In genomic region chr17:8997994-8998628, GRCh38 we compare ENCODE assay signal across 8 cellular contexts. TPM values are rescaled to one million over a fixed set of nuclear protein-coding genes. Genes with fewer than 3 reads are reported as not detected.
A peak's percentile ranks its signal among the peaks of the same experiment; 100 is the strongest.
DNase-seq lines count a peak whose midpoint lies in the region; ATAC-seq and TF ChIP-seq lines count a peak whose summit lies in the region.

No MANE protein-coding gene starts in this region.

- H2BK5ac ChIP-seq in IMR-90 (ENCODE audit: low read depth, low read length, poor library complexity, severe bottlenecking): no peak overlapping the region

- peak; percentile 55 for TF ChIP-seq RAD21 in IMR-90 (IDR thresholded peaks at IDR 0.05; ENCODE audit: low read length)

- no TSS peak for BruUV-seq in IMR-90 (replicated peaks; lab: Mats Ljungman, UMichigan)

- no peak overlapping the region for H4K8ac ChIP-seq in IMR-90 (ENCODE audit: low read depth in 2 of 2, low read length in 2 of 2)

- no peak overlapping the region for H3K27ac Mint-ChIP-seq in T-cell
- H3K27ac Mint-ChIP-seq in activated naive CD4-positive, alpha-beta T cell treated with anti-CD3 and anti-CD28 coated beads, Interleukin-2, amount 50 U/mL, for 72 hours: no peak overlapping the region

- H3K4me2 ChIP-seq in IMR-90 (ENCODE audit: low read depth, low read length): no peak overlapping the region

- H3K14ac ChIP-seq in IMR-90 (replicated peaks; ENCODE audit: low read depth, low read length): no peak overlapping the region

- no peak for TF ChIP-seq POLR2A in IMR-90 (IDR thresholded peaks at IDR 0.05; ENCODE audit: low read depth, low read length)

- H3K56ac ChIP-seq in IMR-90 (ENCODE audit: extremely low read depth, insufficient read depth, low read length): no peak overlapping the region

- CTCF ChIA-PET in IMR-90 (lab: Yijun Ruan, JAX): interaction anchor here (0.6 to 1.7 kb wide), 2 partner anchors 524 to 906 kb away, joined by 4 to 7 read pairs; no protein-coding TSS in a partner anchor
- CTCF ChIA-PET in T-cell (lab: Charles Lee): interaction anchor here (0.6 to 1.5 kb wide), 12 partner anchors 11 to 588 kb away, joined by 3 to 6 read pairs (median 4); partner anchors contain the start of gene MFSD6L (in 1 of the 2)

- H3K9me3 Mint-ChIP-seq in T-cell: no peaks in the 10 kb centered on the region
- no peaks in the 10 kb centered on the region for H3K9me3 Mint-ChIP-seq in activated naive CD4-positive, alpha-beta T cell treated with anti-CD3 and anti-CD28 coated beads, Interleukin-2, amount 50 U/mL, for 72 hours

- H3K9me3 ChIP-seq in IMR-90 (ENCODE audit: control insufficient read depth, insufficient read depth, low read length): no peaks in the 10 kb centered on the region

- no peak overlapping the region for H3K18ac ChIP-seq in IMR-90 (ENCODE audit: low read depth, low read length)

- POLR2A ChIA-PET in IMR-90 (lab: Charles Lee; ENCODE audit: unreplicated experiment): no interaction called here
- POLR2A ChIA-PET in T-cell (lab: Charles Lee): no interaction called here

- no CpG with 5 or more reads among the region's 9 CpGs for WGBS in IMR-90 (ENCODE audit: extremely low coverage in 2 of 2, insufficient read length in 1 of 2), 2 experiments

- no peak overlapping the region for H3K23ac ChIP-seq in IMR-90 (ENCODE audit: low read depth, low read length)

- H3K27ac ChIP-seq in IMR-90 (ENCODE audit: insufficient read depth, low read length): no peak overlapping the region

- H3K4ac ChIP-seq in IMR-90 (ENCODE audit: low read depth, low read length): no peak overlapping the region

- H3K4me1 Mint-ChIP-seq in T-cell: peaks cover 7 to 18% (median 12%) of the 10 kb centered on the region in 3 donors

- in situ Hi-C loops in IMR-90 (cut with MboI; ENCODE audit: low sequenced_read_pairs): no loop called here

- no peaks in the 10 kb centered on the region for H3K4me1 ChIP-seq in IMR-90 (ENCODE audit: control insufficient read depth, insufficient read depth, low read length)

- peaks cover 8% of the 10 kb centered on the region for H3K27me3 ChIP-seq in IMR-90 (ENCODE audit: control insufficient read depth, insufficient read depth, low read length)

- H4K20me1 ChIP-seq in IMR-90 (ENCODE audit: insufficient read depth, low read length): no peaks in the 10 kb centered on the region

- no peaks in the 10 kb centered on the region for H3K36me3 Mint-ChIP-seq in T-cell
- no peaks in the 10 kb centered on the region for H3K36me3 Mint-ChIP-seq in activated naive CD4-positive, alpha-beta T cell treated with anti-CD3 and anti-CD28 coated beads, Interleukin-2, amount 50 U/mL, for 72 hours

- H3K9me1 ChIP-seq in IMR-90 (ENCODE audit: insufficient read depth, low read length): no peaks in the 10 kb centered on the region

- H3K27me3 Mint-ChIP-seq in T-cell: peaks cover 22 to 40% of the 10 kb centered on the region in 2 donors

- TF ChIP-seq CTCF in GM10266 (IDR thresholded peaks at IDR 0.05; ENCODE audit: control insufficient read depth, insufficient read depth, low read depth, missing control alignments) (peak; percentile 97), IMR-90 (conservative IDR thresholded peaks at IDR 0.05; ENCODE audit: low read depth, low read length) (peak; percentile 64)

- no peak overlapping the region for H2BK15ac ChIP-seq in IMR-90 (ENCODE audit: low read depth, low read length)

- no peak overlapping the region for H3K9ac ChIP-seq in IMR-90 (ENCODE audit: low read depth, low read length)

- no peaks in the 10 kb centered on the region for H3K36me3 ChIP-seq in IMR-90 (ENCODE audit: control insufficient read depth, insufficient read depth, low read length)

- no peak overlapping the region for H2AK9ac ChIP-seq in IMR-90 (replicated peaks; ENCODE audit: low read depth, low read length, poor library complexity)

- ATAC-seq in IMR-90 (ENCODE audit: low read depth) (peak; percentile 72), T-cell (replicated peaks in 1 of 4) (peak; percentile 77 to 82 (median 80)), GM21515 (IDR thresholded peaks at IDR 0.05; ENCODE audit: unreplicated experiment) (no peak)
- peak; percentile 71 to 74 for ATAC-seq in activated naive CD4-positive, alpha-beta T cell treated with anti-CD3 and anti-CD28 coated beads, Interleukin-2, amount 50 U/mL, for 72 hours

- DNase-seq in GM10266 (ENCODE audit: extremely low spot score) (peak; percentile 83), IMR-90 (peak; percentile 27), T-cell (peak; percentile 58 to 82 (median 75)), hepatic stellate cell (ENCODE audit: low spot score) (peak; percentile 59), NCI-H187 treated with DMSO at 0.1 percent for 48 hours (lab: John Stamatoyannopoulos, UW) (no peak)
- DNase-seq in activated naive CD4-positive, alpha-beta T cell treated with anti-CD3 and anti-CD28 coated beads, Interleukin-2, amount 50 U/mL, for 72 hours (ENCODE audit: low spot score in 2 of 2): peak; percentile 72 to 83
- peak; percentile 75 for DNase-seq in stimulated activated CD4-positive, alpha-beta T cell treated with anti-CD3 and anti-CD28 coated beads, Interleukin-1b, Interleukin-23, amount 100 ng/mL, for 48 hours

- no peak overlapping the region for H3K4me3 Mint-ChIP-seq in T-cell

- dilution Hi-C loops in IMR-90 (cut with HindIII; ENCODE audit: low sequenced_read_pairs, unreplicated experiment): no loop called here

- H2AFZ ChIP-seq in IMR-90 (replicated peaks; ENCODE audit: low read length, poor library complexity): no peak overlapping the region

- H3K4me3 ChIP-seq in IMR-90 (ENCODE audit: insufficient read depth, low read depth, low read length): no peak overlapping the region

- H4K5ac ChIP-seq in IMR-90 (ENCODE audit: low read depth, low read length): no peak overlapping the region

- no peaks in the 10 kb centered on the region for H3K79me1 ChIP-seq in IMR-90 (ENCODE audit: low read depth in 1 of 2, low read length in 2 of 2)

- no peak overlapping the region for H4K91ac ChIP-seq in IMR-90 (ENCODE audit: insufficient read depth, low read depth, low read length)

- intact Hi-C loops in IMR-90 (cut with micrococcal nuclease): loop anchor here (10.0 kb wide), 2 partner anchors 347 to 437 kb away; no protein-coding TSS in a partner anchor

- H2AK5ac ChIP-seq in IMR-90 (ENCODE audit: low read depth, low read length): no peak overlapping the region

- no peak overlapping the region for H2BK20ac ChIP-seq in IMR-90 (ENCODE audit: low read depth, low read length)

- H2BK120ac ChIP-seq in IMR-90 (ENCODE audit: low read depth, low read length): no peak overlapping the region

TF ChIP-seq in IMR-90, 13 proteins besides CTCF, POLR2A, EP300 and RAD21:
- TF ChIP-seq SMC3 (IDR thresholded peaks at IDR 0.05; ENCODE audit: low read depth, low read length) (peak; percentile 54), CHD1 (IDR thresholded peaks at IDR 0.05; ENCODE audit: low read depth, low read length) (no peak)

RNA-seq across cellular contexts. Expression of gene NTN1, which starts 23.2 kb away (rescaled TPM):
- under 0.01 TPM in 1 of 2 replicates, not detected in the other for total RNA-seq in IMR-90 (2012; rRNA removed)
- polyA plus RNA-seq in IMR-90 (2012; rRNA removed): 0.07 and 0.11 TPM in 2 replicates
- 0.02 and 0.11 TPM in 2 replicates for polyA plus RNA-seq in IMR-90 (2012; cell fraction: cytosol; rRNA removed)
- polyA plus RNA-seq in IMR-90 (2012; cell fraction: nucleus; rRNA removed; ENCODE audit: low replicate concordance): 0.08 TPM in 2 replicates
- total RNA-seq in T-cell: under 1 TPM in 4 of 5 donors, not detected in 1; 0.07 to 0.15 (median 0.12) TPM
- total RNA-seq in activated naive CD4-positive, alpha-beta T cell treated with anti-CD3 and anti-CD28 coated beads, Interleukin-2, amount 50 U/mL, for 72 hours: 1 to 10 TPM in 1 of 2 donors, under 1 TPM in 1; 0.59 to 1.2 TPM

RNA-seq across cellular contexts. Expression of gene PIK3R5, which starts 32.6 kb away (rescaled TPM):
- total RNA-seq in IMR-90 (2012; rRNA removed) (not detected in 2 replicates), T-cell (100 to 1,000 TPM; 118 to 210 (median 151) TPM)
- polyA plus RNA-seq in IMR-90 (2012; rRNA removed): not detected in 2 replicates
- polyA plus RNA-seq in IMR-90 (2012; cell fraction: cytosol; rRNA removed): not detected in 2 replicates
- not detected in 2 replicates for polyA plus RNA-seq in IMR-90 (2012; cell fraction: nucleus; rRNA removed; ENCODE audit: low replicate concordance)
- 10 to 100 TPM; 32.2 to 46.9 TPM for total RNA-seq in activated naive CD4-positive, alpha-beta T cell treated with anti-CD3 and anti-CD28 coated beads, Interleukin-2, amount 50 U/mL, for 72 hours

Comparison
In these comparisons a context has a peak if more than half of its experiments do, and no peak if none do; other contexts are left out.
1. RNA of gene PIK3R5, which starts 32.6 kb away (total RNA-seq): 118 to 210 TPM in T-cell and 32.2 to 46.9 TPM in activated naive CD4-positive, alpha-beta T cell treated with anti-CD3 and anti-CD28 coated beads, Interleukin-2, amount 50 U/mL, for 72 hours; not detected in IMR-90; every median in the first group is over 10 times any median in the second.